ENCODE assay signal across 9 cellular contexts in genomic region chr19:17294051-17294891, GRCh38. TPM values are rescaled to one million over a fixed set of nuclear protein-coding genes. Genes with fewer than 3 reads are reported as not detected.
DNase-seq lines count a peak whose midpoint lies in the region; ATAC-seq and TF ChIP-seq lines count a peak whose summit lies in the region.
"Had no signal": no experiment of that assay in that cellular context is flagged by ENCODE, and none has a peak within 500 bp of the region (broad histone marks: within the 10 kb centered on the region; RNA-seq: fewer than 3 reads in every experiment).

No MANE protein-coding gene starts in this region.

- H3K4me1 ChIP-seq in adrenal gland (replicated peaks in 1 of 2) = peaks cover 7 to 24% of the 10 kb centered on the region in 2 donors
- peaks cover 3% of the 10 kb centered on the region for H3K4me1 ChIP-seq in hepatocyte (ENCODE audit: insufficient read depth)

- no peak for TF ChIP-seq POLR2A in adrenal gland (IDR thresholded peaks at IDR 0.05)

- intact Hi-C loops in adrenal gland (cut with DNase I) = loop anchor here in 1 of 2 donors (10.0 kb wide), 1 partner anchor 91 kb away; no protein-coding TSS in a partner anchor

- peak; percentile 53 for DNase-seq in GM13977 (ENCODE audit: low spot score)
- DNase-seq in RPMI8226 = peak; percentile 28
- peak in 6 of 7 donors; percentile 46 to 75 (median 58) for DNase-seq in adrenal gland
- peak; percentile 26 to 47 for DNase-seq in stimulated activated CD4-positive, alpha-beta T cell treated with anti-CD3 and anti-CD28 coated beads, Interleukin-1b, Interleukin-23, amount 100 ng/mL, for 4 hours (ENCODE audit: low read depth in 2 of 2)
- DNase-seq in kidney glomerular epithelial cell (lab: John Stamatoyannopoulos, UW) = no peak
- no peak for DNase-seq in NCI-H2171 treated with DMSO at 0.1 percent for 48 hours (lab: John Stamatoyannopoulos, UW)
- DNase-seq in hepatocyte (ENCODE audit: low spot score) = no peak

- H3K9me3 ChIP-seq in adrenal gland (replicated peaks in 1 of 3) (no peaks in the 10 kb centered on the region), hepatocyte (ENCODE audit: low read depth) (no peaks in the 10 kb centered on the region)

- H3K4me2 ChIP-seq in hepatocyte = no peak overlapping the region

- no peak overlapping the region for H2AFZ ChIP-seq in hepatocyte

- H3K4me3 ChIP-seq in adrenal gland (no peak overlapping the region), hepatocyte (no peak overlapping the region)

- H3K27ac ChIP-seq in adrenal gland (peak overlapping the region in 1 of 5 donors; percentile 5), hepatocyte (no peak overlapping the region)
- H3K27ac ChIP-seq: epithelial cell of prostate had no signal

- no peaks in the 10 kb centered on the region for H4K20me1 ChIP-seq in hepatocyte (ENCODE audit: insufficient read depth, poor library complexity, severe bottlenecking)

- H3K36me3 ChIP-seq in adrenal gland (replicated peaks in 1 of 2) = peaks cover 0 to 7% of the 10 kb centered on the region in 2 donors
- H3K36me3 ChIP-seq in hepatocyte (replicated peaks; ENCODE audit: insufficient read depth, low read depth) = no peaks in the 10 kb centered on the region

- no peak for ATAC-seq in GM21390 (IDR thresholded peaks at IDR 0.05; ENCODE audit: unreplicated experiment)

- no peak for TF ChIP-seq CTCF in GM13977 (IDR thresholded peaks at IDR 0.05; ENCODE audit: extremely low read depth, insufficient read depth, missing control alignments)
- no peak for TF ChIP-seq CTCF in adrenal gland (IDR thresholded peaks at IDR 0.05)
- no peak for TF ChIP-seq CTCF in hepatocyte (IDR thresholded peaks at IDR 0.05; ENCODE audit: poor library complexity)

- H3K79me2 ChIP-seq in hepatocyte = peaks cover 3% of the 10 kb centered on the region

- in situ Hi-C loops in GM13977 (cut with MboI; ENCODE audit: low pct_unique_long_range_greater_than_20kb, low sequenced_read_pairs, unreplicated experiment) = no loop called here

- H3K27me3 ChIP-seq in adrenal gland = no peaks in the 10 kb centered on the region
- no peaks in the 10 kb centered on the region for H3K27me3 ChIP-seq in hepatocyte

- no peaks in the 10 kb centered on the region for H3K9me2 ChIP-seq in hepatocyte (replicated peaks; ENCODE audit: insufficient read depth)

- 78 to 94% (median 82%) methylated on average over 8 to 48 of the region's 48 CpGs for WGBS in adrenal gland, 4 donors
- 94% methylated on average over 44 of the region's 48 CpGs for WGBS in hepatocyte (ENCODE audit: low lambda C conversion rate, missing lambda C conversion rate)

RNA-seq across cellular contexts. Expression of gene ABHD8, which starts 9.0 kb away (rescaled TPM):
- total RNA-seq in adrenal gland (10 to 100 TPM; 24.7 to 60.0 (median 42.1) TPM), hepatocyte (12.9 and 15.9 TPM in 2 replicates)
- polyA plus RNA-seq in adrenal gland (10 to 100 TPM in 2 of 3 donors, 1 to 10 TPM in 1; 2.3 to 33.1 (median 32.0) TPM), hepatocyte (17.6 and 19.3 TPM in 2 replicates)

RNA-seq across cellular contexts. Expression of gene MRPL34, which starts 11.4 kb away (rescaled TPM):
- total RNA-seq in adrenal gland (100 to 1,000 TPM; 126 to 358 (median 170) TPM), hepatocyte (47.7 and 61.1 TPM in 2 replicates)
- polyA plus RNA-seq in adrenal gland (100 to 1,000 TPM; 101 to 144 (median 121) TPM), hepatocyte (113 and 131 TPM in 2 replicates)

RNA-seq across cellular contexts. Expression of gene ANKLE1, which starts 12.6 kb away (rescaled TPM):
- total RNA-seq in adrenal gland (1 to 10 TPM in 1 of 8 donors, under 1 TPM in 7; 0.25 to 1.8 (median 0.38) TPM), hepatocyte (0.28 and 0.90 TPM in 2 replicates)
- polyA plus RNA-seq in adrenal gland (1 to 10 TPM in 1 of 3 donors, under 1 TPM in 2; 0.11 to 1.7 (median 0.64) TPM), hepatocyte (0.29 and 0.58 TPM in 2 replicates)

RNA-seq across cellular contexts. Expression of gene DDA1, which starts 15.1 kb away (rescaled TPM):
- total RNA-seq in adrenal gland = 10 to 100 TPM in 7 of 8 donors, 1 to 10 TPM in 1; 6.8 to 54.9 (median 38.7) TPM
- 10 to 100 TPM; 40.3 to 71.4 (median 50.4) TPM for polyA plus RNA-seq in adrenal gland
- total RNA-seq in hepatocyte = 29.4 and 43.1 TPM in 2 replicates
- 59.4 and 60.0 TPM in 2 replicates for polyA plus RNA-seq in hepatocyte

RNA-seq across cellular contexts. Expression of gene BABAM1, which starts 27.0 kb away (rescaled TPM):
- 100 to 1,000 TPM in 1 of 8 donors, 10 to 100 TPM in 7; 68.5 to 128 (median 79.4) TPM for total RNA-seq in adrenal gland
- polyA plus RNA-seq in adrenal gland = 100 to 1,000 TPM in 2 of 3 donors, 10 to 100 TPM in 1; 71.1 to 116 (median 101) TPM
- 63.8 and 71.4 TPM in 2 replicates for total RNA-seq in hepatocyte
- polyA plus RNA-seq in hepatocyte = 94.1 and 97.9 TPM in 2 replicates

Comparison
In these comparisons a context has a peak if more than half of its experiments do, and no peak if none do; other contexts are left out.
1. DNase-seq: peak in GM13977 (single experiment), RPMI8226 (single experiment), adrenal gland (6 of 7) and stimulated activated CD4-positive, alpha-beta T cell treated with anti-CD3 and anti-CD28 coated beads, Interleukin-1b, Interleukin-23, amount 100 ng/mL, for 4 hours (2 of 2); none in kidney glomerular epithelial cell (single experiment), NCI-H2171 treated with DMSO at 0.1 percent for 48 hours (single experiment) and hepatocyte (single experiment).